2 cellular contexts compared by ENCODE assay signal in the genomic region with DNA sequence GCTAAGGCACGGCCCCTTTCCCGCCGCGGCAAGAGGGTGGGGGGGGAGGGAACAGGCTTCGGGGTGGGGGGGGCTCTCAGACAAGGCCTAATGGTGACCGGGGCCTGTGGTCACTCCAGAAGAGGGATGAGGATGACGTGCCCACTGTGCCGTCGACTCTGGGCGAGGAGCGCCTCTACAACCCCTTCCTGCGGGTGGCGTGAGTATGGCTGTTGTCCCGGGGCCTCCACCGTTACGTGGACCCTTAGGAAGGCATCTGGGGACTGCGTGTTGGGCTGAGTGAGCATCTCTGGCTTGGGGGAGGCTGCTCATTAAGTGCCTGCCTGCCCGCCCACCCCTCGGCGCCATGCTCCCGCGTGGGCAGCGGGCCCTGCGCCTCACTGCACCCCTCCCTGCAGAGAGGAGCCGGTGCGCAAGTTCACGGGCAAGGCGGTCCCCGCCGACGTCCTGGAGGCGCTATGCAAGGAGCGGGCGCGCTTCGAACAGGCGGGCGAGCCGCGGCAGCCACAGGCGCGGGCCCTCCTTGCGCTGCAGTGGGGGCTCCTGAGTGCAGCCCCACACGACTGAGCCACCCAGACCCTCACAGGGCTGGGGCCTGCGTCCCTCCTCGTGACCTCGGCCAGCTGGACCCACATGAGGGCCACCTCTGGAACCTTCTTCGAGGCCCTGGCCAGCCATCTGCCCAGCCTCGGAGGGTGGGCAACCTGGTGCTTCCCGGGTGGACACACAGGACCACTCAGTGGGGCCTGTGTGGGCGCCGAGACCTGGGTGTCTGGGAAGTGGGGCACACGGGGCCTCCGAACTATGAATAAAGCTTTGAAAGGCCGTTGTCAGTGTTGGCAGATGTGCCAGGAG.
TF ChIP-seq lines count a peak whose summit lies in the region.

No MANE protein-coding gene starts in this region.

TF ChIP-seq in HEK293, 187 proteins besides CTCF, POLR2A, EP300 and RAD21:
- TF ChIP-seq ZNF121 (tag by site-specific recombination; IDR thresholded peaks at IDR 0.05), result no peak
- no peak for TF ChIP-seq ZNF302 (tag by site-specific recombination; IDR thresholded peaks at IDR 0.05; ENCODE audit: low read depth)
- TF ChIP-seq, protein P1, sequence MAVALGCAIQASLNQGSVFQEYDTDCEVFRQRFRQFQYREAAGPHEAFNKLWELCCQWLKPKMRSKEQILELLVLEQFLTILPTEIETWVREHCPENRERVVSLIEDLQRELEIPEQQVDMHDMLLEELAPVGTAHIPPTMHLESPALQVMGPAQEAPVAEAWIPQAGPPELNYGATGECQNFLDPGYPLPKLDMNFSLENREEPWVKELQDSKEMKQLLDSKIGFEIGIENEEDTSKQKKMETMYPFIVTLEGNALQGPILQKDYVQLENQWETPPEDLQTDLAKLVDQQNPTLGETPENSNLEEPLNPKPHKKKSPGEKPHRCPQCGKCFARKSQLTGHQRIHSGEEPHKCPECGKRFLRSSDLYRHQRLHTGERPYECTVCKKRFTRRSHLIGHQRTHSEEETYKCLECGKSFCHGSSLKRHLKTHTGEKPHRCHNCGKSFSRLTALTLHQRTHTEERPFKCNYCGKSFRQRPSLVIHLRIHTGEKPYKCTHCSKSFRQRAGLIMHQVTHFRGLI (tag by site-specific recombination; IDR thresholded peaks at IDR 0.05), result no peak
- peak; percentile 35; the same call in 1 of the 2 replicates for TF ChIP-seq ZFHX2 (tag by site-specific recombination; conservative IDR thresholded peaks at IDR 0.05)

TF ChIP-seq in K562, 482 proteins besides CTCF, POLR2A, EP300 and RAD21:
- TF ChIP-seq POLR2G (IDR thresholded peaks at IDR 0.05; ENCODE audit: low read depth, low read length) (peak; percentile 78), FUS (optimal IDR thresholded peaks at IDR 0.05; ENCODE audit: low read depth, low read length) (peak; percentile 23), ELF4 (CRISPR knock-in tag; IDR thresholded peaks at IDR 0.05) (no peak), CAMTA2 (CRISPR knock-in tag; conservative IDR thresholded peaks at IDR 0.05) (no peak), SNRNP70 (optimal IDR thresholded peaks at IDR 0.05; ENCODE audit: low read depth, low read length) (peak; percentile 61), DMBX1 (CRISPR knock-in tag; IDR thresholded peaks at IDR 0.05; ENCODE audit: borderline replicate concordance) (no peak), JUNB (CRISPR knock-in tag; conservative IDR thresholded peaks at IDR 0.05) (no peak), HNRNPL (IDR thresholded peaks at IDR 0.05; ENCODE audit: low read depth, low read length) (peak; percentile 86; the same call in 1 of the 2 replicates), RBFOX2 (IDR thresholded peaks at IDR 0.05; ENCODE audit: low read depth, low read length) (peak; percentile 72), EGR1 (conservative IDR thresholded peaks at IDR 0.05) (peak; percentile 43; the same call in 1 of the 2 replicates), RBM14 (IDR thresholded peaks at IDR 0.05; ENCODE audit: borderline replicate concordance, insufficient read depth, low read depth, low read length) (0 out of 2 replicates have a peak, but pooled peaks have one; percentile 31), KDM5B (IDR thresholded peaks at IDR 0.05; ENCODE audit: insufficient replicate concordance, low read depth, low read length) (peak; percentile 14), ZSCAN32 (CRISPR knock-in tag; IDR thresholded peaks at IDR 0.05) (no peak), SAFB (IDR thresholded peaks at IDR 0.05; ENCODE audit: borderline replicate concordance, low read depth, low read length) (peak; percentile 67; the same call in 1 of the 2 replicates), RBM39 (optimal IDR thresholded peaks at IDR 0.05; ENCODE audit: low read depth, low read length) (no peak), PTBP1 (IDR thresholded peaks at IDR 0.05; ENCODE audit: low read depth, low read length) (0 out of 2 replicates have a peak, but pooled peaks have one; percentile 50), PCBP1 (IDR thresholded peaks at IDR 0.05; ENCODE audit: low read depth, low read length, poor library complexity, severe bottlenecking) (peak; percentile 30), TGIF2 (CRISPR knock-in tag; IDR thresholded peaks at IDR 0.05) (no peak)
- TF ChIP-seq, protein P2, sequence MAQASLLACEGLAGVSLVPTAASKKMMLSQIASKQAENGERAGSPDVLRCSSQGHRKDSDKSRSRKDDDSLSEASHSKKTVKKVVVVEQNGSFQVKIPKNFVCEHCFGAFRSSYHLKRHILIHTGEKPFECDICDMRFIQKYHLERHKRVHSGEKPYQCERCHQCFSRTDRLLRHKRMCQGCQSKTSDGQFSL (CRISPR knock-in tag; IDR thresholded peaks at IDR 0.05), result peak; percentile 82; the same call in 1 of the 2 replicates
- TF ChIP-seq, protein P2 (tag; IDR thresholded peaks at IDR 0.05), result peak in 1 of 2 experiments; percentile 82; a peak in 2 of 4 replicates
- TF ChIP-seq, protein P3, sequence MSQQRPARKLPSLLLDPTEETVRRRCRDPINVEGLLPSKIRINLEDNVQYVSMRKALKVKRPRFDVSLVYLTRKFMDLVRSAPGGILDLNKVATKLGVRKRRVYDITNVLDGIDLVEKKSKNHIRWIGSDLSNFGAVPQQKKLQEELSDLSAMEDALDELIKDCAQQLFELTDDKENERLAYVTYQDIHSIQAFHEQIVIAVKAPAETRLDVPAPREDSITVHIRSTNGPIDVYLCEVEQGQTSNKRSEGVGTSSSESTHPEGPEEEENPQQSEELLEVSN (IDR thresholded peaks at IDR 0.05; ENCODE audit: borderline replicate concordance in 1 of 2, extremely low read depth in 1 of 2, insufficient read depth in 1 of 2, insufficient read length in 1 of 2, low read depth in 1 of 2, low read length in 1 of 2, poor library complexity in 1 of 2, severe bottlenecking in 1 of 2), result peak in 1 of 2 experiments; percentile 56
- TF ChIP-seq, protein P4, sequence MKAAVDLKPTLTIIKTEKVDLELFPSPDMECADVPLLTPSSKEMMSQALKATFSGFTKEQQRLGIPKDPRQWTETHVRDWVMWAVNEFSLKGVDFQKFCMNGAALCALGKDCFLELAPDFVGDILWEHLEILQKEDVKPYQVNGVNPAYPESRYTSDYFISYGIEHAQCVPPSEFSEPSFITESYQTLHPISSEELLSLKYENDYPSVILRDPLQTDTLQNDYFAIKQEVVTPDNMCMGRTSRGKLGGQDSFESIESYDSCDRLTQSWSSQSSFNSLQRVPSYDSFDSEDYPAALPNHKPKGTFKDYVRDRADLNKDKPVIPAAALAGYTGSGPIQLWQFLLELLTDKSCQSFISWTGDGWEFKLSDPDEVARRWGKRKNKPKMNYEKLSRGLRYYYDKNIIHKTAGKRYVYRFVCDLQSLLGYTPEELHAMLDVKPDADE (conservative IDR thresholded peaks at IDR 0.05; ENCODE audit: control insufficient read depth, low read depth, low read length), result peak; percentile 14; the same call in 1 of the 2 replicates
- TF ChIP-seq, protein P5, sequence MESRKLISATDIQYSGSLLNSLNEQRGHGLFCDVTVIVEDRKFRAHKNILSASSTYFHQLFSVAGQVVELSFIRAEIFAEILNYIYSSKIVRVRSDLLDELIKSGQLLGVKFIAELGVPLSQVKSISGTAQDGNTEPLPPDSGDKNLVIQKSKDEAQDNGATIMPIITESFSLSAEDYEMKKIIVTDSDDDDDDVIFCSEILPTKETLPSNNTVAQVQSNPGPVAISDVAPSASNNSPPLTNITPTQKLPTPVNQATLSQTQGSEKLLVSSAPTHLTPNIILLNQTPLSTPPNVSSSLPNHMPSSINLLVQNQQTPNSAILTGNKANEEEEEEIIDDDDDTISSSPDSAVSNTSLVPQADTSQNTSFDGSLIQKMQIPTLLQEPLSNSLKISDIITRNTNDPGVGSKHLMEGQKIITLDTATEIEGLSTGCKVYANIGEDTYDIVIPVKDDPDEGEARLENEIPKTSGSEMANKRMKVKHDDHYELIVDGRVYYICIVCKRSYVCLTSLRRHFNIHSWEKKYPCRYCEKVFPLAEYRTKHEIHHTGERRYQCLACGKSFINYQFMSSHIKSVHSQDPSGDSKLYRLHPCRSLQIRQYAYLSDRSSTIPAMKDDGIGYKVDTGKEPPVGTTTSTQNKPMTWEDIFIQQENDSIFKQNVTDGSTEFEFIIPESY (CRISPR knock-in tag; IDR thresholded peaks at IDR 0.05), result peak; percentile 98
